ENCODE assay signal across 8 cellular contexts in the genomic region with DNA sequence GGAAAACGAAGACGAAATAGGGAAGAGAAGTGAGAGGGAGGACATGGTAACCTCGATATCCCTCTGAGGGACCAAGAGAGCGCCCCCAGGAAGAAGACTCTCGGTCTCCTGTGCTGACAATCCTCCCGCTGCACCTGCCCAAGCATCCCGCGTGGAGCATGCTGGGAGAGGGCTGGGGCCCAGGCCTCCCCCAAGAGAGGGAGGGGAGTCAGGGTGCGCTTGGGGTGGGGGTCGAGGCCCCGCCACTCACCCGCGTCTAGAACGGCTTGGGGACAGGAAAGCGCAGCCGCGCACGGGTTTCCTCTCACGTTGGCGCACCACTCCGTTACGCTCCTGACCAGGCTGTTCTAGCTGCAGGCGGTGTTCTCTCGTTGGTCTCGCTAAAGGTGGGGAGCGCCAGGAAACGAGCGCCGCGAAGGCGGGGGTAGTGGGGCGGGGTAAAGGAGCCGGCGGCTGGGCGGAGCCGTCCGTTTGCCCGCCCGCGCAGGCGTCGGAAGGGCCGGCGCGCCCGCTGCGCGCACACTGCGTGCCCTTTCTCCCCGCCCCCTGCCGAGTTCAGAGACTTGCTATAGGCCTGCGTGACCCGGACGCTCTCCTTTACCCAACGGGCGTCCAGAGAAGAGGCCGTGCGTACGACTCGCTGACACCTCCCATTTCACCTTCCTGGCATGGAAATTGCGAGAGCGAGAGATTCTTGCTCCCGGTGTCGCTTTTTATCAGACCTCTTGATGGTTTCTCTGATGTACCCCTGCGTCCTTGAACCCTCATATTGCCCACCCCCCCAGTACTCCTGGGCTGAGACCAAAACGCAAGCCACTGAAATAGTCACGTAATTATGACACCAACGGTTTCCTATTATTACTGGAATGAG. TPM values are rescaled to one million over a fixed set of nuclear protein-coding genes. Genes with fewer than 3 reads are reported as not detected.
A peak's percentile ranks its signal among the peaks of the same experiment; 100 is the strongest.
DNase-seq lines count a peak whose midpoint lies in the region; ATAC-seq and TF ChIP-seq lines count a peak whose summit lies in the region.

TSS of gene C1GALT1C1 (minus strand) at position 388 of the 871 bp plus-strand sequence. CDS start 2,888 bp downstream, outside the sequence.

- peak within 1 kb of the TSS; percentile 57 for H3K4me3 ChIP-seq in H7 (ENCODE audit: insufficient read depth, low read depth, low read length)

- TF ChIP-seq CTCF in nephron progenitor cell (IDR thresholded peaks at IDR 0.05), result no peak

- peak within 1 kb of the TSS; percentile 90 for H3K4me3 Mint-ChIP-seq in nephron progenitor cell
- peak within 1 kb of the TSS; percentile 88 to 98 for H3K4me3 Mint-ChIP-seq in stimulated activated naive CD8-positive, alpha-beta T cell treated with anti-CD3 and anti-CD28 coated beads, Interleukin-15, amount 100 ng/mL, for 72 hours

- H3K4me1 Mint-ChIP-seq in nephron progenitor cell, result no peaks in the 10 kb centered on the region
- H3K4me1 Mint-ChIP-seq in stimulated activated naive CD8-positive, alpha-beta T cell treated with anti-CD3 and anti-CD28 coated beads, Interleukin-15, amount 100 ng/mL, for 72 hours, result peaks cover 19% of the 10 kb centered on the region

- peaks cover 23% of the 10 kb centered on the region for H3K9me3 Mint-ChIP-seq in nephron progenitor cell
- no peaks in the 10 kb centered on the region for H3K9me3 Mint-ChIP-seq in stimulated activated naive CD8-positive, alpha-beta T cell treated with anti-CD3 and anti-CD28 coated beads, Interleukin-15, amount 100 ng/mL, for 72 hours

- no peaks in the 10 kb centered on the region for H3K36me3 Mint-ChIP-seq in nephron progenitor cell (ENCODE audit: low read depth)

- peak; percentile 96 for ATAC-seq in stimulated activated naive CD8-positive, alpha-beta T cell treated with anti-CD3 and anti-CD28 coated beads, Interleukin-15, amount 100 ng/mL, for 72 hours

- no peaks in the 10 kb centered on the region for H3K27me3 Mint-ChIP-seq in nephron progenitor cell (ENCODE audit: low read depth, poor library complexity)
- no peaks in the 10 kb centered on the region for H3K27me3 Mint-ChIP-seq in stimulated activated naive CD8-positive, alpha-beta T cell treated with anti-CD3 and anti-CD28 coated beads, Interleukin-15, amount 100 ng/mL, for 72 hours

- no peaks in the 10 kb centered on the region for H3K36me3 ChIP-seq in H7 (replicated peaks; ENCODE audit: control insufficient read depth, insufficient read depth, low read length)

- DNase-seq in ELF-1 (ENCODE audit: low read depth, low spot score) (peak; percentile 98), H7 (peak; percentile 86), M059J (ENCODE audit: low read depth) (peak; percentile 98), SHP77 (lab: John Stamatoyannopoulos, UW) (peak; percentile 93 to 96), fibroblast of the conjunctiva (ENCODE audit: low read depth) (peak; percentile 86), nephron progenitor cell (peak; percentile 88)
- DNase-seq in activated effector memory CD4-positive, alpha-beta T cell treated with anti-CD3 and anti-CD28 coated beads, Interleukin-2, amount 50 U/mL, for 16 hours, result peak; percentile 96
- peak; percentile 89 to 93 for DNase-seq in stimulated activated naive CD8-positive, alpha-beta T cell treated with anti-CD3 and anti-CD28 coated beads, Interleukin-15, amount 100 ng/mL, for 72 hours

- no peaks in the 10 kb centered on the region for H3K27me3 ChIP-seq in H7 (ENCODE audit: control insufficient read depth, insufficient read depth, low read length)

- H3K27ac Mint-ChIP-seq in nephron progenitor cell, result peak within 1 kb of the TSS; percentile 95
- peak within 1 kb of the TSS; percentile 96 to 100 for H3K27ac Mint-ChIP-seq in stimulated activated naive CD8-positive, alpha-beta T cell treated with anti-CD3 and anti-CD28 coated beads, Interleukin-15, amount 100 ng/mL, for 72 hours

RNA-seq across cellular contexts. Expression of gene C1GALT1C1, which starts in this region (rescaled TPM):
- total RNA-seq in H7 (2014; rRNA removed; shearing (Covaris generic)), result 10.2 and 16.1 TPM in 2 replicates
- 138 and 179 TPM in 2 replicates for total RNA-seq in M059J (2014; rRNA removed; shearing (Covaris generic))

Comparison
In these comparisons a context has a peak if more than half of its experiments do, and no peak if none do; other contexts are left out.
1. Peak in every context shown above with its lines: DNase-seq, ATAC-seq and H3K4me3 ChIP-seq.